ENCODE assay signal across 8 cellular contexts in genomic region chr17:49707246-49707607, GRCh38. TPM values are rescaled to one million over a fixed set of nuclear protein-coding genes. Genes with fewer than 3 reads are reported as not detected.
A peak's percentile ranks its signal among the peaks of the same experiment; 100 is the strongest.
DNase-seq lines count a peak whose midpoint lies in the region; ATAC-seq and TF ChIP-seq lines count a peak whose summit lies in the region.

No MANE protein-coding gene starts in this region.

- H3K36me3 ChIP-seq in sigmoid colon: peaks cover 27 to 59% (median 38%) of the 10 kb centered on the region in 4 donors

- TF ChIP-seq EP300 in sigmoid colon (IDR thresholded peaks at IDR 0.05): no peak

- no peak for TF ChIP-seq POLR2A in sigmoid colon (IDR thresholded peaks at IDR 0.05)

- 1% methylated on average over 12 of the region's 12 CpGs for whole genome bisulfite sequencing in sigmoid colon, 2 donors

- intact Hi-C loops in sigmoid colon (cut with DNase I): loop anchor here (5.0 kb wide), 3 partner anchors 55 to 290 kb away; partner anchors contain the start of genes DLX3 and FAM117A

- no peaks in the 10 kb centered on the region for H3K9me3 ChIP-seq in sigmoid colon

- DNase-seq in activated T-cell treated with anti-CD3 and anti-CD28 coated beads for 1 hour (ENCODE audit: low read depth) (peak; percentile 30), activated T-cell treated with anti-CD3 and anti-CD28 coated beads for 4 hours (no peak), fibroblast of mammary gland (ENCODE audit: low read depth) (peak; percentile 14), sigmoid colon (no peak), SW 1271 (lab: John Stamatoyannopoulos, UW) (no peak), NCI-H2081 treated with DMSO at 0.1 percent for 48 hours (lab: John Stamatoyannopoulos, UW) (no peak)
- peak; percentile 43 for DNase-seq in activated CD4-positive, alpha-beta T cell treated with anti-CD3 and anti-CD28 coated beads for 48 hours

- peaks cover 0 to 23% (median 22%) of the 10 kb centered on the region in 4 donors for H3K4me1 ChIP-seq in sigmoid colon

- TF ChIP-seq CTCF in fibroblast of mammary gland (conservative IDR thresholded peaks at IDR 0.05; ENCODE audit: control insufficient read depth, insufficient read depth, low read depth, low read length) (no peak), sigmoid colon (IDR thresholded peaks at IDR 0.05) (no peak)

- no peaks in the 10 kb centered on the region for H3K27me3 ChIP-seq in sigmoid colon

- H3K4me3 ChIP-seq in fibroblast of mammary gland (ENCODE audit: control insufficient read depth, low read depth, low read length): peak overlapping the region; percentile 90
- H3K4me3 ChIP-seq in sigmoid colon: peak overlapping the region; percentile 76 to 93 (median 85)

- H3K27ac ChIP-seq in sigmoid colon: peak overlapping the region; percentile 89 to 92 (median 90)

- no peak for ATAC-seq in GM18858 (IDR thresholded peaks at IDR 0.05; ENCODE audit: unreplicated experiment)

RNA-seq across cellular contexts. Expression of gene SLC35B1, which starts 0.5 kb away (rescaled TPM):
- 10 to 100 TPM; 13.0 to 34.9 (median 20.0) TPM for total RNA-seq in sigmoid colon
- 10 to 100 TPM; 24.0 to 59.7 (median 26.6) TPM for polyA plus RNA-seq in sigmoid colon

RNA-seq across cellular contexts. Expression of gene SPOP, which starts 29.3 kb away (rescaled TPM):
- total RNA-seq in sigmoid colon: 100 to 1,000 TPM; 226 to 332 (median 280) TPM
- polyA plus RNA-seq in sigmoid colon: 10 to 100 TPM; 33.0 to 38.9 (median 35.6) TPM

RNA-seq across cellular contexts. Expression of gene FAM117A, which starts 56.7 kb away (rescaled TPM):
- total RNA-seq in sigmoid colon: 10 to 100 TPM; 11.1 to 34.6 (median 27.4) TPM
- 10 to 100 TPM in 1 of 3 donors, 1 to 10 TPM in 2; 3.5 to 15.6 (median 9.6) TPM for polyA plus RNA-seq in sigmoid colon

Comparison
In these comparisons a context has a peak if more than half of its experiments do, and no peak if none do; other contexts are left out.
1. DNase-seq: peak in activated T-cell treated with anti-CD3 and anti-CD28 coated beads for 1 hour (single experiment), activated CD4-positive, alpha-beta T cell treated with anti-CD3 and anti-CD28 coated beads for 48 hours (single experiment) and fibroblast of mammary gland (single experiment); none in activated T-cell treated with anti-CD3 and anti-CD28 coated beads for 4 hours (single experiment), sigmoid colon (single experiment), SW 1271 (0 of 2) and NCI-H2081 treated with DMSO at 0.1 percent for 48 hours (single experiment).